ENCODE assay signal across 23 cellular contexts in the genomic region with DNA sequence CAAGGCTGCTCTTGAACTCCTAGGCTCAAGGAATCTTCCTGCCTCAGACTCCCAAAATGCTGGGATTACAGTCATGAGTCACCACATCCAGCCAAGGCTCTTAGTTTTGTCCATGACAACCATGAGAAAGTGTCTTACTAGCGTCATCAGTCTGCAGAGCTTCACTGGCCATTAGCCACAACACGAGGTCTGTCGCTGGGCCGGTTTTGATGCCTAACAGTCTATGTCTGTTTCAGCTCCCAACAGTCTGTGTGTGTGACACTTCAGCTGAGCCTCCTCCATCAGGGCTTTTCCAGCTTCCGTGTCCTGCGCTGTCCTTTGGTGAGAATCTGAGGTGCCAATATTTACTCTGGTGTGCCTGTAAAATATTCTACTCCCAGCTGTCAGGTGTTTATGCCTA. TPM values are rescaled to one million over a fixed set of nuclear protein-coding genes. Genes with fewer than 3 reads are reported as not detected.
DNase-seq lines count a peak whose midpoint lies in the region; ATAC-seq, FAIRE-seq and TF ChIP-seq lines count a peak whose summit lies in the region.
"Had no signal": no experiment of that assay in that cellular context is flagged by ENCODE, and none has a peak within 500 bp of the region (broad histone marks: within the 10 kb centered on the region; RNA-seq: fewer than 3 reads in every experiment).

No MANE protein-coding gene starts in this region.

- peaks cover 3% of the 10 kb centered on the region for H3K4me1 ChIP-seq in mucosa of descending colon (ENCODE audit: low read depth)
- H3K4me1 ChIP-seq: gastrocnemius medialis, tibial nerve had no signal

- TF ChIP-seq CTCF in LNCaP clone FGC (IDR thresholded peaks at IDR 0.05; ENCODE audit: control insufficient read depth, extremely low read depth, insufficient read depth) (no peak), dorsolateral prefrontal cortex (IDR thresholded peaks at IDR 0.05 in 54 of 56, conservative IDR thresholded peaks at IDR 0.05 in 2 of 56; ENCODE audit: low read depth in 1 of 56, partially characterized antibody in 56 of 56) (no peak), mucosa of descending colon (IDR thresholded peaks at IDR 0.05) (no peak)

- DNase-seq in DMS53 (lab: John Stamatoyannopoulos, UW) = peak; percentile 95
- peak; percentile 91 for DNase-seq in LNCaP clone FGC (ENCODE audit: low read depth)
- peak in 8 of 10 donors; percentile 14 to 59 (median 44) for DNase-seq in dorsolateral prefrontal cortex
- DNase-seq in mucosa of descending colon = peak in 2 of 3 donors; percentile 54 to 56
- no peak for DNase-seq in HuH-7 (ENCODE audit: low spot score)
- DNase-seq in RCC 7860 (ENCODE audit: low spot score) = no peak
- DNase-seq in 8988T = no peak
- DNase-seq: activated naive CD8-positive, alpha-beta T cell treated with anti-CD3 and anti-CD28 coated beads for 36 hours; AML-193; COR-L47; gastrocnemius medialis; left cardiac atrium; NCI-H146; NCI-H226; right cardiac atrium; stimulated activated naive B cell treated with anti-CD40 and anti-IgM and Interleukin-4, amounts not matched to agents 10 μg/mL and 1 μg/mL and 100 μg/mL, for 72 hours had no signal

- H3K27me3 ChIP-seq in dorsolateral prefrontal cortex = no peaks in the 10 kb centered on the region
- H3K27me3 ChIP-seq: gastrocnemius medialis, tibial nerve had no signal

- FAIRE-seq in RCC 7860 (lab: Jason Lieb, UNC) = no peak
- FAIRE-seq: endometrium had no signal

- H3K27ac ChIP-seq in dorsolateral prefrontal cortex = no peak overlapping the region
- H3K27ac ChIP-seq: coronary artery, gastrocnemius medialis, RWPE1, tibial nerve had no signal

- intact Hi-C loops in dorsolateral prefrontal cortex (cut with DNase I) = no loop called here
- intact Hi-C loops in mucosa of descending colon (cut with DNase I, micrococcal nuclease) = no loop called here

- no peak overlapping the region for H3K4me3 ChIP-seq in LNCaP clone FGC (ENCODE audit: low read depth, low read length)
- H3K4me3 ChIP-seq in dorsolateral prefrontal cortex = no peak overlapping the region
- H3K4me3 ChIP-seq in mucosa of descending colon = no peak overlapping the region
- H3K4me3 ChIP-seq: coronary artery, gastrocnemius medialis, tibial nerve had no signal

- no peaks in the 10 kb centered on the region for H3K9me3 ChIP-seq in mucosa of descending colon
- H3K9me3 ChIP-seq: gastrocnemius medialis had no signal

- ATAC-seq in mucosa of descending colon (peak; percentile 97), HG03378 (IDR thresholded peaks at IDR 0.05; ENCODE audit: unreplicated experiment) (no peak)
- ATAC-seq: activated T-helper 17 cell treated with anti-CD3 and anti-CD28 coated beads, Interleukin-2, amount 50 U/mL, for 72 hours; gastrocnemius medialis; left cardiac atrium; right cardiac atrium; stimulated activated naive B cell treated with anti-CD40 and anti-IgM and Interleukin-4, amounts not matched to agents 10 μg/mL and 1 μg/mL and 100 μg/mL, for 72 hours had no signal

- H3K36me3 ChIP-seq in mucosa of descending colon (ENCODE audit: low read depth) = no peaks in the 10 kb centered on the region

RNA-seq across cellular contexts. Expression of a gene that starts 47.6 kb away (rescaled TPM):
- total RNA-seq in dorsolateral prefrontal cortex (10 to 100 TPM; 12.5 to 32.5 (median 20.0) TPM), mucosa of descending colon (10 to 100 TPM; 12.6 to 19.0 (median 16.1) TPM)

RNA-seq across cellular contexts. Expression of a gene that starts 47.8 kb away (rescaled TPM):
- total RNA-seq in dorsolateral prefrontal cortex = 1 to 10 TPM in 62 of 120 experiments, under 1 TPM in 47, not detected in 11; 0.20 to 3.6 (median 1.1) TPM
- 1 to 10 TPM; 1.1 to 3.4 (median 1.5) TPM for total RNA-seq in mucosa of descending colon

RNA-seq across cellular contexts. Expression of a gene that starts 54.6 kb away (rescaled TPM):
- total RNA-seq in dorsolateral prefrontal cortex (1 to 10 TPM in 91 of 120 experiments, under 1 TPM in 27, not detected in 2; 0.36 to 7.4 (median 1.6) TPM), mucosa of descending colon (under 1 TPM in 2 of 3 donors, not detected in 1; 0.43 to 0.66 TPM)
- total RNA-seq: activated naive CD8-positive, alpha-beta T cell treated with anti-CD3 and anti-CD28 coated beads for 36 hours; mononuclear cell had no signal

Comparison
In these comparisons a context has a peak if more than half of its experiments do, and no peak if none do; other contexts are left out.
1. DNase-seq: peak in DMS53 (single experiment), LNCaP clone FGC (single experiment), dorsolateral prefrontal cortex (8 of 10) and mucosa of descending colon (2 of 3); none in HuH-7 (single experiment), RCC 7860 (single experiment) and 8988T (single experiment).